ENCODE assay signal across 9 cellular contexts in the genomic region with DNA sequence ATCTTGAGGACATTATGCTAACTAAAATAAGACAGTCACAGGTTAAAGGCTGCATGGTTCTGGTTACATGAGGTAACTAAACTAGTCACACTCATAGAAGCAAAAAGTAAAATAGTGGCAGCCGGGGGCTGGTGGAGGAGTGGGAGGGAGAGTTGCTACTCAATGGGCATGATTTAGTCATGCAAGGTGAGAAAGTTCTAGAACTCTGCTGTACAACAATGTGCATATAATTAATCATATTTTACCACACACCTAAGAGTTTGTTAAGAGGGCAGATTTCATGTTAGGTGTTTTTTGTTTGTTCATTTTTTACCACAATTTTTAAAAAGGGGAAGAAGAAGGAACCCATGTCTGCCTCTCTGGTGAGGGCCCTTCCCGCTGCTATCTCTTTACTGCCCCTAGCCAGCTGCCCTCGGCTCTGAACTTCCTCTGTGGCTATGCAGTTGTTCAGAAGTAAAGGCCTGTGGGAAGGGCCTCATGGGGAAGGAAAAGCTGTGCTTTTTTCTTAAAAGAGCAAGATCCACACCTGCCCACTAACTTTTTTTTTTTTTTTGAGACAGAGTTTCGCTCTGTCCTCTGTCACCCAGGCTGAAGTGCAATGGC. TPM values are rescaled to one million over a fixed set of nuclear protein-coding genes. Genes with fewer than 3 reads are reported as not detected.
A peak's percentile ranks its signal among the peaks of the same experiment; 100 is the strongest.
DNase-seq lines count a peak whose midpoint lies in the region; ATAC-seq and TF ChIP-seq lines count a peak whose summit lies in the region.
"Had no signal": no experiment of that assay in that cellular context is flagged by ENCODE, and none has a peak within 500 bp of the region (broad histone marks: within the 10 kb centered on the region; RNA-seq: fewer than 3 reads in every experiment).

No MANE protein-coding gene starts in this region.

- TF ChIP-seq CTCF in HL-60 (IDR thresholded peaks at IDR 0.05; ENCODE audit: insufficient read depth, low read length) (no peak), colonic mucosa (IDR thresholded peaks at IDR 0.05) (no peak)

- no peaks in the 10 kb centered on the region for H3K9me3 ChIP-seq in colonic mucosa

- DNase-seq in CMK (ENCODE audit: low read depth): peak; percentile 43
- DNase-seq in HL-60 (ENCODE audit: low read depth in 1 of 2, low spot score in 1 of 2): peak; percentile 51 to 95
- peak; percentile 19 for DNase-seq in colonic mucosa
- no peak for DNase-seq in natural killer cell treated with Interleukin-12 subunit alpha and Interleukin-12 subunit beta and Interleukin-15 and Interleukin-18, amount 100 ng/mL, for 72 hours (ENCODE audit: low spot score)
- DNase-seq in DMS 273 (lab: John Stamatoyannopoulos, UW; ENCODE audit: unreplicated experiment): no peak
- DNase-seq in stimulated activated naive CD4-positive, alpha-beta T cell treated with Interleukin-2 at 50 U/mL for 16 hours (lab: John Stamatoyannopoulos, UW): no peak
- no peak for DNase-seq in NCI-H526 (lab: John Stamatoyannopoulos, UW)
- DNase-seq in A172 (ENCODE audit: low spot score): no peak
- DNase-seq: occipital lobe had no signal

- peak overlapping the region; percentile 19 to 63 for H3K27ac Mint-ChIP-seq in natural killer cell treated with Interleukin-12 subunit alpha and Interleukin-12 subunit beta and Interleukin-15 and Interleukin-18, amount 100 ng/mL, for 72 hours

- peaks cover 5% of the 10 kb centered on the region for H3K36me3 Mint-ChIP-seq in natural killer cell treated with Interleukin-12 subunit alpha and Interleukin-12 subunit beta and Interleukin-15 and Interleukin-18, amount 100 ng/mL, for 72 hours

- ATAC-seq in natural killer cell treated with Interleukin-12 subunit alpha and Interleukin-12 subunit beta and Interleukin-15 and Interleukin-18, amount 100 ng/mL, for 72 hours: peak; percentile 20 to 44

- intact Hi-C loops in colonic mucosa (cut with DNase I): no loop called here

- no peaks in the 10 kb centered on the region for H3K36me3 ChIP-seq in colonic mucosa

- H3K9me3 Mint-ChIP-seq in natural killer cell treated with Interleukin-12 subunit alpha and Interleukin-12 subunit beta and Interleukin-15 and Interleukin-18, amount 100 ng/mL, for 72 hours: no peaks in the 10 kb centered on the region

- H3K27me3 ChIP-seq in HL-60 (ENCODE audit: insufficient read depth, poor library complexity, severe bottlenecking): no peaks in the 10 kb centered on the region
- H3K27me3 ChIP-seq in colonic mucosa: no peaks in the 10 kb centered on the region

- no peak overlapping the region for H3K4me3 Mint-ChIP-seq in natural killer cell treated with Interleukin-12 subunit alpha and Interleukin-12 subunit beta and Interleukin-15 and Interleukin-18, amount 100 ng/mL, for 72 hours

- H3K27me3 Mint-ChIP-seq in natural killer cell treated with Interleukin-12 subunit alpha and Interleukin-12 subunit beta and Interleukin-15 and Interleukin-18, amount 100 ng/mL, for 72 hours: no peaks in the 10 kb centered on the region

- H3K4me1 Mint-ChIP-seq in natural killer cell treated with Interleukin-12 subunit alpha and Interleukin-12 subunit beta and Interleukin-15 and Interleukin-18, amount 100 ng/mL, for 72 hours (ENCODE audit: low read depth in 2 of 2): peaks cover 27 to 30% of the 10 kb centered on the region in 2 donors

- H3K27ac ChIP-seq in HL-60 (replicated peaks) (peak overlapping the region; percentile 91), colonic mucosa (peak overlapping the region; percentile 37)

- no peak overlapping the region for H3K4me3 ChIP-seq in HL-60 (replicated peaks; ENCODE audit: insufficient read depth, low read length)
- H3K4me3 ChIP-seq in colonic mucosa: no peak overlapping the region

- H3K9ac ChIP-seq in colonic mucosa (ENCODE audit: low read depth in 2 of 2, low read length in 2 of 2): no peak overlapping the region

- no peaks in the 10 kb centered on the region for H3K4me1 ChIP-seq in colonic mucosa

RNA-seq across cellular contexts. Expression of gene CD300LB, which starts 11.2 kb away (rescaled TPM):
- under 1 TPM in 1 of 2 donors, not detected in 1; 0.69 TPM for total RNA-seq in colonic mucosa
- under 1 TPM; 0.17 to 0.39 TPM for total RNA-seq in natural killer cell treated with Interleukin-12 subunit alpha and Interleukin-12 subunit beta and Interleukin-15 and Interleukin-18, amount 100 ng/mL, for 72 hours
- total RNA-seq in A172 (2014; rRNA removed; shearing (Covaris generic)): not detected in 2 replicates
- total RNA-seq: occipital lobe had no signal

RNA-seq across cellular contexts. Expression of gene CD300C, which starts 25.9 kb away (rescaled TPM):
- 1 to 10 TPM in 1 of 2 donors, under 1 TPM in 1; 0.35 to 1.1 TPM for total RNA-seq in colonic mucosa
- total RNA-seq in natural killer cell treated with Interleukin-12 subunit alpha and Interleukin-12 subunit beta and Interleukin-15 and Interleukin-18, amount 100 ng/mL, for 72 hours: 1 to 10 TPM; 1.5 to 5.8 TPM
- 0.45 and 0.46 TPM in 2 replicates for total RNA-seq in A172 (2014; rRNA removed; shearing (Covaris generic))

RNA-seq across cellular contexts. Expression of gene CD300H, which starts 47.3 kb away (rescaled TPM):
- under 1 TPM in 1 of 2 donors, not detected in 1; 0.45 TPM for total RNA-seq in colonic mucosa
- not detected for total RNA-seq in natural killer cell treated with Interleukin-12 subunit alpha and Interleukin-12 subunit beta and Interleukin-15 and Interleukin-18, amount 100 ng/mL, for 72 hours
- not detected in 2 replicates for total RNA-seq in A172 (2014; rRNA removed; shearing (Covaris generic))
- total RNA-seq: occipital lobe had no signal

RNA-seq across cellular contexts. Expression of gene CD300A, which starts 53.6 kb away (rescaled TPM):
- total RNA-seq in colonic mucosa: 1 to 10 TPM; 3.1 to 5.6 TPM
- 10 to 100 TPM; 17.6 to 43.7 TPM for total RNA-seq in natural killer cell treated with Interleukin-12 subunit alpha and Interleukin-12 subunit beta and Interleukin-15 and Interleukin-18, amount 100 ng/mL, for 72 hours
- not detected in 2 replicates for total RNA-seq in A172 (2014; rRNA removed; shearing (Covaris generic))

Comparison
In these comparisons a context has a peak if more than half of its experiments do, and no peak if none do; other contexts are left out.
1. DNase-seq: peak in CMK (single experiment), HL-60 (2 of 2) and colonic mucosa (single experiment); none in natural killer cell treated with Interleukin-12 subunit alpha and Interleukin-12 subunit beta and Interleukin-15 and Interleukin-18, amount 100 ng/mL, for 72 hours (single experiment), DMS 273 (single experiment), stimulated activated naive CD4-positive, alpha-beta T cell treated with Interleukin-2 at 50 U/mL for 16 hours (single experiment), NCI-H526 (0 of 2) and A172 (single experiment).